Comparison of ENCODE assay signal across 8 cellular contexts in genomic region chr21:18951291-18952038, GRCh38.
DNase-seq lines count a peak whose midpoint lies in the region; ATAC-seq and TF ChIP-seq lines count a peak whose summit lies in the region.

No MANE protein-coding gene starts in this region.

- TF ChIP-seq POLR2A in heart left ventricle (IDR thresholded peaks at IDR 0.05) = no peak

- no peak overlapping the region for H3K27ac Mint-ChIP-seq in T-helper 2 cell treated with Interferon-gamma antibody and Interleukin-4, amounts not matched to agents 5 μg/mL and 100 μg/mL, for 36 hours

- no peaks in the 10 kb centered on the region for H3K4me1 ChIP-seq in heart left ventricle
- peaks cover 25% of the 10 kb centered on the region for H3K4me1 ChIP-seq in OCI-LY1 (ENCODE audit: insufficient read depth, low read length, severe bottlenecking)
- no peaks in the 10 kb centered on the region for H3K4me1 ChIP-seq in upper lobe of right lung

- POLR2A ChIA-PET in GM10248 (lab: Yijun Ruan, JAX) = no interaction called here

- H3K4me3 ChIP-seq in heart left ventricle (no peak overlapping the region), OCI-LY1 (ENCODE audit: low read depth, low read length, poor library complexity, severe bottlenecking) (peak overlapping the region; percentile 20), upper lobe of right lung (no peak overlapping the region)

- H3K4me3 Mint-ChIP-seq in T-helper 2 cell treated with Interferon-gamma antibody and Interleukin-4, amounts not matched to agents 5 μg/mL and 100 μg/mL, for 36 hours = no peak overlapping the region

- H3K36me3 ChIP-seq in heart left ventricle = no peaks in the 10 kb centered on the region
- H3K36me3 ChIP-seq in OCI-LY1 (ENCODE audit: insufficient read depth, low read length) = no peaks in the 10 kb centered on the region
- no peaks in the 10 kb centered on the region for H3K36me3 ChIP-seq in upper lobe of right lung

- H3K4me2 ChIP-seq in OCI-LY1 (ENCODE audit: low read length) = peak overlapping the region; percentile 42

- intact Hi-C loops in heart left ventricle (cut with DNase I) = loop anchor here in 2 of 10 donors (5.0 to 10.0 kb wide), 2 partner anchors 1091 to 1093 kb away; no protein-coding TSS in a partner anchor
- intact Hi-C loops in Right ventricle myocardium inferior (cut with DNase I) = loop anchor here (10.0 kb wide), 1 partner anchor 1083 kb away; no protein-coding TSS in a partner anchor
- intact Hi-C loops in left cardiac atrium (cut with DNase I) = no loop called here
- intact Hi-C loops in upper lobe of right lung (cut with DNase I) = no loop called here

- H2AFZ ChIP-seq in OCI-LY1 (ENCODE audit: low read length) = no peak overlapping the region

- no peak overlapping the region; the same call in 1 of the 2 replicates for H3K9ac ChIP-seq in OCI-LY1 (ENCODE audit: low read length)

- no peaks in the 10 kb centered on the region for H3F3A ChIP-seq in OCI-LY1 (ENCODE audit: insufficient read depth, low read length)

- TF ChIP-seq CTCF in heart left ventricle (IDR thresholded peaks at IDR 0.05) = peak; percentile 10 to 51 (median 38)
- TF ChIP-seq CTCF in OCI-LY1 (IDR thresholded peaks at IDR 0.05; ENCODE audit: low read length) = peak; percentile 89
- peak; percentile 34 for TF ChIP-seq CTCF in upper lobe of right lung (IDR thresholded peaks at IDR 0.05)
- TF ChIP-seq CTCF in GM10248 (IDR thresholded peaks at IDR 0.05; ENCODE audit: control extremely low read depth, extremely low read depth, low read depth, missing control alignments) = no peak

- ATAC-seq in heart left ventricle = peak in 2 of 4 donors; percentile 42 to 52
- ATAC-seq in Right ventricle myocardium inferior = no peak
- ATAC-seq in left cardiac atrium = peak; percentile 26 to 50
- peak; percentile 64 for ATAC-seq in upper lobe of right lung

- H3K9me2 ChIP-seq in OCI-LY1 (ENCODE audit: low read depth, low read length) = no peaks in the 10 kb centered on the region

- H4K20me1 ChIP-seq in OCI-LY1 (ENCODE audit: insufficient read depth, low read length) = no peaks in the 10 kb centered on the region

- no peak for DNase-seq in heart left ventricle
- DNase-seq in Right ventricle myocardium inferior (ENCODE audit: missing footprints) = no peak
- no peak for DNase-seq in left cardiac atrium
- no peak for DNase-seq in upper lobe of right lung
- DNase-seq in GM10248 (ENCODE audit: extremely low spot score) = no peak
- DNase-seq in AG08396 (ENCODE audit: low spot score) = no peak
- DNase-seq in T-helper 2 cell treated with Interferon-gamma antibody and Interleukin-4, amounts not matched to agents 5 μg/mL and 100 μg/mL, for 36 hours (ENCODE audit: low spot score) = no peak

- peaks cover 36% of the 10 kb centered on the region for H3K9me3 Mint-ChIP-seq in T-helper 2 cell treated with Interferon-gamma antibody and Interleukin-4, amounts not matched to agents 5 μg/mL and 100 μg/mL, for 36 hours

- WGBS in heart left ventricle, 4 donors = 61 to 67% (median 64%) methylated on average over 14 of the region's 14 CpGs

- no peaks in the 10 kb centered on the region for H3K79me2 ChIP-seq in OCI-LY1 (ENCODE audit: insufficient read depth, low read length)

- no peaks in the 10 kb centered on the region for H3K27me3 Mint-ChIP-seq in T-helper 2 cell treated with Interferon-gamma antibody and Interleukin-4, amounts not matched to agents 5 μg/mL and 100 μg/mL, for 36 hours (ENCODE audit: low read depth)

- no peaks in the 10 kb centered on the region for H3K4me1 Mint-ChIP-seq in T-helper 2 cell treated with Interferon-gamma antibody and Interleukin-4, amounts not matched to agents 5 μg/mL and 100 μg/mL, for 36 hours (ENCODE audit: low read depth)

- H3K27me3 ChIP-seq in heart left ventricle (no peaks in the 10 kb centered on the region), OCI-LY1 (ENCODE audit: insufficient read depth, low read length) (no peaks in the 10 kb centered on the region), upper lobe of right lung (no peaks in the 10 kb centered on the region)

- H3K36me3 Mint-ChIP-seq in T-helper 2 cell treated with Interferon-gamma antibody and Interleukin-4, amounts not matched to agents 5 μg/mL and 100 μg/mL, for 36 hours (ENCODE audit: low read depth) = no peaks in the 10 kb centered on the region

- CTCF ChIA-PET in GM10248 (lab: Yijun Ruan, JAX) = no interaction called here

- H3K9me3 ChIP-seq in heart left ventricle (no peaks in the 10 kb centered on the region), OCI-LY1 (ENCODE audit: low read length) (no peaks in the 10 kb centered on the region), upper lobe of right lung (no peaks in the 10 kb centered on the region)

- no peak overlapping the region for H3K27ac ChIP-seq in heart left ventricle
- no peak overlapping the region for H3K27ac ChIP-seq in OCI-LY1 (ENCODE audit: low read depth, low read length, poor library complexity, severe bottlenecking)
- no peak overlapping the region for H3K27ac ChIP-seq in upper lobe of right lung
